ENCODE assay signal across 14 cellular contexts in the genomic region with DNA sequence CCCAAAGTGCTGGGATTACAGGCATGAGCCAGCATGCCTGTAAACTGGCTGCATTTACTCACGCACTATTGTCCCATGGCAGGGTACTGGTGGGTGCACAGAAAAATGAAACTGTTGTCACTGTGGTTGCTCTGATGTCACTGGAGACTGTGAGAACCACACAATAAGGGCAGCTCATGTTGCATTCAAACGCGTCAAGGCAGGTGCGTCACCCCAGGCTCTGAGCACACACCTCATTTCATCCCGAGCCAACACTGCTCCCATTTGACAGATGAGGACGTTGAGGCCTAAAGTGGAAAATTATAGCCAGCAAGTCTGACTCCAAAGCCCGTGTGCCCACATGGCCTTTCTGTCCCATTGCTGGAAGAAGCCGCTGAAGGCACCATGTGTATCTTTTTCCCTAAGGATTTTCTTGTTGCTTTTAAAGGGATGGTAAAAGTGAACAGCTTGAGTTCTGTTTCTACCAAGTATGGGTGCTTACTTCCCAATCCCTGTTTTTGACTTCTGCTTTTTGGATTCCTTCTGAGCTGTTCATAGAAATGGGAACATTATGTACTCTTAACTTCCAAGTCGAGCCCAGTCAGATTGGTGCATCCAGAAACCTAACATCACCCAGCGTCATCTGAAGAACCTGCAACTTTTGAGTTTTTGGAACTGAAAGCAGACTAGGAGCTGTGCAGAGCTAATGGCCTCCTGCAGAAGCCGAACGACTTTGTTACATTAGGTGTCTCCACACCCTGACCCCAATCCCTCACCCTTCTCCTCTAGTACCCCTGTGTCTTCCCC.
DNase-seq lines count a peak whose midpoint lies in the region; ATAC-seq and TF ChIP-seq lines count a peak whose summit lies in the region.
"Had no signal": no experiment of that assay in that cellular context is flagged by ENCODE, and none has a peak within 500 bp of the region (broad histone marks: within the 10 kb centered on the region; RNA-seq: fewer than 3 reads in every experiment).

No MANE protein-coding gene starts in this region.

- no peaks in the 10 kb centered on the region for H3K9me3 Mint-ChIP-seq in CD4-positive, alpha-beta T cell
- H3K9me3 Mint-ChIP-seq in T-helper 1 cell treated with Interleukin-12 subunit alpha and Interleukin-12 subunit beta and Interleukin-4 antibody, amounts not matched to agents 30 μg/mL and 1 μg/mL, for 36 hours: peaks cover 22% of the 10 kb centered on the region
- H3K9me3 Mint-ChIP-seq in natural killer cell: no peaks in the 10 kb centered on the region

- peak overlapping the region; percentile 81 for H3K27ac Mint-ChIP-seq in CD4-positive, alpha-beta T cell
- peak overlapping the region; percentile 75 for H3K27ac Mint-ChIP-seq in T-helper 1 cell treated with Interleukin-12 subunit alpha and Interleukin-12 subunit beta and Interleukin-4 antibody, amounts not matched to agents 30 μg/mL and 1 μg/mL, for 36 hours
- peak overlapping the region; percentile 94 to 95 for H3K27ac Mint-ChIP-seq in natural killer cell

- intact Hi-C loops in CD4-positive, alpha-beta T cell (cut with DNase I, micrococcal nuclease): no loop called here
- intact Hi-C loops in Right ventricle myocardium superior (cut with DNase I): no loop called here
- intact Hi-C loops in natural killer cell (cut with micrococcal nuclease): no loop called here

- POLR2A ChIA-PET in CD4-positive, alpha-beta T cell (lab: Charles Lee): interaction anchor here (1.0 to 1.9 kb wide), 6 partner anchors 9 to 38 kb away, joined by 3 to 8 read pairs (median 4); no protein-coding TSS in a partner anchor

- H3K27me3 ChIP-seq in CD4-positive, alpha-beta T cell (ENCODE audit: control insufficient read depth, insufficient read depth, low read length): no peaks in the 10 kb centered on the region
- H3K27me3 ChIP-seq in brain microvascular endothelial cell (replicated peaks): no peaks in the 10 kb centered on the region
- H3K27me3 ChIP-seq: breast epithelium, uterus had no signal

- peaks cover 85% of the 10 kb centered on the region for H3K4me1 Mint-ChIP-seq in CD4-positive, alpha-beta T cell (ENCODE audit: low read depth)
- peaks cover 62% of the 10 kb centered on the region for H3K4me1 Mint-ChIP-seq in T-helper 1 cell treated with Interleukin-12 subunit alpha and Interleukin-12 subunit beta and Interleukin-4 antibody, amounts not matched to agents 30 μg/mL and 1 μg/mL, for 36 hours (ENCODE audit: low read depth)
- peaks cover 63 to 75% of the 10 kb centered on the region in 2 donors for H3K4me1 Mint-ChIP-seq in natural killer cell

- peak; percentile 89 for ATAC-seq in CD4-positive, alpha-beta T cell (ENCODE audit: poor library complexity)
- ATAC-seq in Right ventricle myocardium superior (ENCODE audit: poor library complexity): peak; percentile 58
- peak; percentile 62 to 76 (median 67) for ATAC-seq in natural killer cell
- ATAC-seq in HG02588 (IDR thresholded peaks at IDR 0.05; ENCODE audit: unreplicated experiment): no peak

- CTCF ChIA-PET in CD4-positive, alpha-beta T cell (lab: Charles Lee): no interaction called here

- no peaks in the 10 kb centered on the region for H3K36me3 ChIP-seq in brain microvascular endothelial cell (replicated peaks)
- H3K36me3 ChIP-seq: breast epithelium, uterus had no signal

- in situ Hi-C loops in brain microvascular endothelial cell (cut with HindIII; ENCODE audit: low pct_ligation_motif_present, low sequenced_read_pairs): no loop called here

- no peaks in the 10 kb centered on the region for H3K9me3 ChIP-seq in CD4-positive, alpha-beta T cell (ENCODE audit: control insufficient read depth, low read length)
- H3K9me3 ChIP-seq: uterus had no signal

- DNase-seq in CD4-positive, alpha-beta T cell: peak in 1 of 10 experiments; percentile 40
- DNase-seq in Right ventricle myocardium superior (no peak), natural killer cell (peak; percentile 64), iPS-NIHi7 (ENCODE audit: extremely low spot score) (no peak), brain microvascular endothelial cell (no peak)
- no peak for DNase-seq in central memory CD4-positive, alpha-beta T cell
- DNase-seq: activated effector memory CD4-positive, alpha-beta T cell treated with anti-CD3 and anti-CD28 coated beads, Interleukin-2, amount 50 U/mL, for 16 hours; effector memory CD4-positive, alpha-beta T cell; stimulated activated CD4-positive, alpha-beta T cell treated with anti-CD3 and anti-CD28 coated beads, Interleukin-4, amount 100 ng/mL, for 24 hours; uterus had no signal

- no peak for TF ChIP-seq CTCF in CD4-positive, alpha-beta T cell (IDR thresholded peaks at IDR 0.05)
- TF ChIP-seq CTCF in natural killer cell (IDR thresholded peaks at IDR 0.05): no peak
- TF ChIP-seq CTCF in brain microvascular endothelial cell (IDR thresholded peaks at IDR 0.05; ENCODE audit: low read depth, low read length, missing control alignments): no peak

- H3K36me3 Mint-ChIP-seq in CD4-positive, alpha-beta T cell (ENCODE audit: low read depth): peaks cover 4% of the 10 kb centered on the region
- H3K36me3 Mint-ChIP-seq in T-helper 1 cell treated with Interleukin-12 subunit alpha and Interleukin-12 subunit beta and Interleukin-4 antibody, amounts not matched to agents 30 μg/mL and 1 μg/mL, for 36 hours (ENCODE audit: low read depth): peaks cover 28% of the 10 kb centered on the region
- peaks cover 2% of the 10 kb centered on the region for H3K36me3 Mint-ChIP-seq in natural killer cell

- H3K4me3 Mint-ChIP-seq in CD4-positive, alpha-beta T cell: peak overlapping the region; percentile 79
- H3K4me3 Mint-ChIP-seq in T-helper 1 cell treated with Interleukin-12 subunit alpha and Interleukin-12 subunit beta and Interleukin-4 antibody, amounts not matched to agents 30 μg/mL and 1 μg/mL, for 36 hours: no peak overlapping the region
- peak overlapping the region; percentile 68 for H3K4me3 Mint-ChIP-seq in natural killer cell

- H3K27me3 Mint-ChIP-seq in CD4-positive, alpha-beta T cell: no peaks in the 10 kb centered on the region
- H3K27me3 Mint-ChIP-seq in T-helper 1 cell treated with Interleukin-12 subunit alpha and Interleukin-12 subunit beta and Interleukin-4 antibody, amounts not matched to agents 30 μg/mL and 1 μg/mL, for 36 hours (ENCODE audit: low read depth): no peaks in the 10 kb centered on the region
- H3K27me3 Mint-ChIP-seq in natural killer cell (ENCODE audit: low read depth in 2 of 2): no peaks in the 10 kb centered on the region

- H3K27ac ChIP-seq in CD4-positive, alpha-beta T cell (ENCODE audit: low read depth, low read length): no peak overlapping the region
- no peak overlapping the region for H3K27ac ChIP-seq in brain microvascular endothelial cell
- H3K27ac ChIP-seq: breast epithelium, uterus had no signal

- no peak overlapping the region for H3K4me3 ChIP-seq in brain microvascular endothelial cell (ENCODE audit: low read depth, low read length)
- H3K4me3 ChIP-seq: breast epithelium, lung, uterus had no signal
